1 cellular context compared by ENCODE assay signal in genomic region chr3:127751782-127752181, GRCh38.
A peak's percentile ranks its signal among the peaks of the same experiment; 100 is the strongest.
TF ChIP-seq lines count a peak whose summit lies in the region.

No MANE protein-coding gene starts in this region.

TF ChIP-seq in GM12878, 131 proteins besides CTCF, POLR2A, EP300 and RAD21 (continued from another document and continues in another):
- TF ChIP-seq CEBPZ (IDR thresholded peaks at IDR 0.05; ENCODE audit: low read depth, low read length), result no peak
- TF ChIP-seq FOXM1 (IDR thresholded peaks at IDR 0.05; ENCODE audit: low read depth, low read length), result no peak
- no peak for TF ChIP-seq EGR1 (IDR thresholded peaks at IDR 0.05; ENCODE audit: borderline replicate concordance in 1 of 2, low read depth in 2 of 2, low read length in 2 of 2)
- no peak for TF ChIP-seq RELA (IDR thresholded peaks at IDR 0.05; ENCODE audit: borderline replicate concordance, partially characterized antibody)
- TF ChIP-seq MTA2 (IDR thresholded peaks at IDR 0.05; ENCODE audit: low read depth), result peak; percentile 48; the same call in 1 of the 2 replicates
- no peak for TF ChIP-seq SMARCA5 (IDR thresholded peaks at IDR 0.05)
- TF ChIP-seq STAT3 (IDR thresholded peaks at IDR 0.05; ENCODE audit: low read depth, low read length), result no peak
- no peak for TF ChIP-seq TAF1 (IDR thresholded peaks at IDR 0.05; ENCODE audit: borderline replicate concordance, low read depth, low read length)
- TF ChIP-seq POU2F2 (IDR thresholded peaks at IDR 0.05; ENCODE audit: borderline replicate concordance, low read depth, low read length), result no peak
- TF ChIP-seq LARP7 (IDR thresholded peaks at IDR 0.05), result no peak
- no peak for TF ChIP-seq EED (IDR thresholded peaks at IDR 0.05; ENCODE audit: low read depth)
- no peak for TF ChIP-seq JUND (IDR thresholded peaks at IDR 0.05; ENCODE audit: low read depth, low read length)
- TF ChIP-seq ASH2L (IDR thresholded peaks at IDR 0.05; ENCODE audit: borderline replicate concordance, low read depth), result no peak
- no peak for TF ChIP-seq HDGF (IDR thresholded peaks at IDR 0.05)
- no peak for TF ChIP-seq CREB1 (IDR thresholded peaks at IDR 0.05; ENCODE audit: low read depth)
- peak; percentile 6 for TF ChIP-seq PBX3 (IDR thresholded peaks at IDR 0.05; ENCODE audit: insufficient replicate concordance, low read depth, low read length)
- TF ChIP-seq MEF2B (IDR thresholded peaks at IDR 0.05; ENCODE audit: partially characterized antibody, poor library complexity, severe bottlenecking), result peak; percentile 79
- TF ChIP-seq HSF1 (IDR thresholded peaks at IDR 0.05; ENCODE audit: low read depth, low read length), result no peak
- 0 out of 2 replicates have a peak, but pooled peaks have one; percentile 30 for TF ChIP-seq DPF2 (IDR thresholded peaks at IDR 0.05)
- no peak for TF ChIP-seq USF1 (IDR thresholded peaks at IDR 0.05; ENCODE audit: borderline replicate concordance, extremely low read length, insufficient read depth, low read depth, low read length)
- TF ChIP-seq TCF7 (IDR thresholded peaks at IDR 0.05; ENCODE audit: borderline replicate concordance), result peak; percentile 72; the same call in 1 of the 2 replicates
- TF ChIP-seq SREBF1 (IDR thresholded peaks at IDR 0.05; ENCODE audit: low read length), result no peak
- no peak for TF ChIP-seq CHD1 (IDR thresholded peaks at IDR 0.05; ENCODE audit: low read depth, low read length)
- no peak for TF ChIP-seq NFIC (IDR thresholded peaks at IDR 0.05; ENCODE audit: low read depth, low read length)
- TF ChIP-seq SMAD1 (IDR thresholded peaks at IDR 0.05; ENCODE audit: low read depth, partially characterized antibody), result no peak
- TF ChIP-seq YY1 (IDR thresholded peaks at IDR 0.05; ENCODE audit: low read depth, low read length), result 0 out of 2 replicates have a peak, but pooled peaks have one; percentile 24
- no peak for TF ChIP-seq MLLT1 (IDR thresholded peaks at IDR 0.05)
- TF ChIP-seq ZBTB40 (IDR thresholded peaks at IDR 0.05; ENCODE audit: borderline replicate concordance), result no peak
- no peak for TF ChIP-seq PRDM15 (CRISPR knock-in tag; IDR thresholded peaks at IDR 0.05)
- no peak for TF ChIP-seq FOS (IDR thresholded peaks at IDR 0.05; ENCODE audit: borderline replicate concordance, extremely low read depth, insufficient read length)
- no peak for TF ChIP-seq CBFB (IDR thresholded peaks at IDR 0.05; ENCODE audit: low read depth)
- TF ChIP-seq ZNF384 (IDR thresholded peaks at IDR 0.05; ENCODE audit: borderline replicate concordance, low read depth, low read length), result peak; percentile 66; the same call in 1 of the 2 replicates
- TF ChIP-seq ZNF217 (IDR thresholded peaks at IDR 0.05), result no peak
- no peak for TF ChIP-seq SMC3 (IDR thresholded peaks at IDR 0.05; ENCODE audit: borderline replicate concordance, low read length)
- no peak for TF ChIP-seq ZNF274 (IDR thresholded peaks at IDR 0.05; ENCODE audit: insufficient read depth, insufficient read length)
- TF ChIP-seq SUZ12 (IDR thresholded peaks at IDR 0.05; ENCODE audit: unreplicated experiment), result no peak
- TF ChIP-seq SKIL (IDR thresholded peaks at IDR 0.05; ENCODE audit: low read depth, poor library complexity, severe bottlenecking), result peak; percentile 69
- no peak for TF ChIP-seq NRF1 (conservative IDR thresholded peaks at IDR 0.05; ENCODE audit: low read depth, low read length)
- TF ChIP-seq PAX8 (IDR thresholded peaks at IDR 0.05), result no peak
- TF ChIP-seq BHLHE40 (IDR thresholded peaks at IDR 0.05; ENCODE audit: borderline replicate concordance in 1 of 2, low read depth in 2 of 2, low read length in 1 of 2), result peak; percentile 67 to 84; a peak in 3 of 4 replicates
- peak; percentile 48; the same call in 1 of the 2 replicates for TF ChIP-seq ATF7 (IDR thresholded peaks at IDR 0.05; ENCODE audit: low read depth)
- TF ChIP-seq MEF2A (IDR thresholded peaks at IDR 0.05; ENCODE audit: insufficient read depth, low read depth, low read length), result peak; percentile 35; the same call in 1 of the 2 replicates
- TF ChIP-seq RB1 (IDR thresholded peaks at IDR 0.05; ENCODE audit: borderline replicate concordance), result no peak
- no peak for TF ChIP-seq MYC (IDR thresholded peaks at IDR 0.05; ENCODE audit: insufficient read depth, insufficient read length, insufficient replicate concordance, low read length, severe bottlenecking)
